ENCODE assay signal across 7 cellular contexts in the genomic region with DNA sequence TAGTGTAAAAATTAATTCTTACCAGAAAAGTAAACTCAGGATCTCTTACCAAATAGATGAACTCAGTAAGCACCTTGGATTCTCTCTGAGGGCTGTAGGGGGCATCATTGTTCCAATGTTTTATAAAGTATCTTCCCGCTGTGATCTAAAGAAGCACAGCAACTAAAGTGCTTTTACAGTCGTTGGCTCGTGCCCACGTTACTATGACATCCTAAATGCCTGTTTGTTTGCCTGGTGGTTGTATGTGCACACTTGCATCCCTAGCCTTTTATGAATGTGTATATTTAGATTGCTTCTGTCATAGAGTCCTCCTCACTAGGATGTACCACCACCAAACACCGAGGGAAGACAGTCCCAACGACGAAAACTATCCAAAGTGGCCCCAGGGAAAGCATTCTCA. TPM values are rescaled to one million over a fixed set of nuclear protein-coding genes. Genes with fewer than 3 reads are reported as not detected.
DNase-seq lines count a peak whose midpoint lies in the region; FAIRE-seq and TF ChIP-seq lines count a peak whose summit lies in the region.

No MANE protein-coding gene starts in this region.

- no peaks in the 10 kb centered on the region for H3K9me1 ChIP-seq in keratinocyte (ENCODE audit: control insufficient read depth, extremely low read depth, insufficient read depth, low read length)

- H3K27ac ChIP-seq in mammary epithelial cell (ENCODE audit: insufficient read depth, low read depth, low read length) = peak overlapping the region; percentile 37
- H3K27ac ChIP-seq in keratinocyte (ENCODE audit: control insufficient read depth, insufficient read depth, low read length) = peak overlapping the region; percentile 51
- no peak overlapping the region for H3K27ac ChIP-seq in thyroid gland

- TF ChIP-seq CTCF in mammary epithelial cell (conservative IDR thresholded peaks at IDR 0.05 in 1 of 2, IDR thresholded peaks at IDR 0.05 in 1 of 2; ENCODE audit: extremely low read depth in 1 of 2, insufficient read depth in 1 of 2, low read depth in 1 of 2, low read length in 2 of 2) (peak; percentile 73 to 75), keratinocyte (optimal IDR thresholded peaks at IDR 0.05 in 1 of 3, IDR thresholded peaks at IDR 0.05 in 1 of 3, conservative IDR thresholded peaks at IDR 0.05 in 1 of 3; ENCODE audit: extremely low read depth in 1 of 3, insufficient read depth in 2 of 3, low read length in 3 of 3) (peak; percentile 38 to 58 (median 53)), thyroid gland (IDR thresholded peaks at IDR 0.05) (peak; percentile 26 to 73 (median 71))

- TF ChIP-seq POLR2A in thyroid gland (IDR thresholded peaks at IDR 0.05) = no peak

- 19% methylated on average over 7 of the region's 7 CpGs for WGBS in mammary epithelial cell (ENCODE audit: low coverage, missing lambda C conversion rate)
- WGBS in thyroid gland, 2 donors = 16 to 32% methylated on average over 7 of the region's 7 CpGs

- dilution Hi-C loops in mammary epithelial cell (cut with HindIII; ENCODE audit: low sequenced_read_pairs) (no loop called here), keratinocyte (cut with MboI; ENCODE audit: extremely low pct_ligation_motif_present, low sequenced_read_pairs) (no loop called here)

- CTCF ChIA-PET in mammary epithelial cell (lab: Charles Lee; ENCODE audit: low non-redundant PET) = no interaction called here

- H4K20me1 ChIP-seq in mammary epithelial cell (ENCODE audit: insufficient read depth, low read length) (no peaks in the 10 kb centered on the region), keratinocyte (ENCODE audit: control insufficient read depth, extremely low read depth, insufficient read depth, low read length) (no peaks in the 10 kb centered on the region)

- no peaks in the 10 kb centered on the region for H3K9me3 ChIP-seq in mammary epithelial cell (replicated peaks; ENCODE audit: insufficient read depth, low read length)
- no peaks in the 10 kb centered on the region for H3K9me3 ChIP-seq in keratinocyte (ENCODE audit: control insufficient read depth, low read depth, low read length)
- H3K9me3 ChIP-seq in thyroid gland = no peaks in the 10 kb centered on the region

- H3K36me3 ChIP-seq in mammary epithelial cell (ENCODE audit: insufficient read depth, low read length) (no peaks in the 10 kb centered on the region), keratinocyte (ENCODE audit: control insufficient read depth in 2 of 2, extremely low read depth in 1 of 2, insufficient read depth in 2 of 2, low read length in 2 of 2) (no peaks in the 10 kb centered on the region), thyroid gland (no peaks in the 10 kb centered on the region)

- H3K4me2 ChIP-seq in mammary epithelial cell (ENCODE audit: insufficient read depth, low read depth, low read length) = no peak overlapping the region
- H3K4me2 ChIP-seq in keratinocyte (ENCODE audit: control insufficient read depth, extremely low read depth, insufficient read depth, low read depth, low read length) = peak overlapping the region; percentile 43

- peaks cover 20% of the 10 kb centered on the region for H3K4me1 ChIP-seq in mammary epithelial cell (ENCODE audit: insufficient read depth, low read length)
- peaks cover 6% of the 10 kb centered on the region for H3K4me1 ChIP-seq in keratinocyte (ENCODE audit: control insufficient read depth, extremely low read depth, insufficient read depth, low read length)
- peaks cover 10% of the 10 kb centered on the region in 2 donors for H3K4me1 ChIP-seq in thyroid gland

- H3K27me3 ChIP-seq in mammary epithelial cell (ENCODE audit: insufficient read depth, low read length) (no peaks in the 10 kb centered on the region), keratinocyte (ENCODE audit: control insufficient read depth, extremely low read depth, insufficient read depth, low read length) (no peaks in the 10 kb centered on the region), thyroid gland (no peaks in the 10 kb centered on the region)

- H3K4me3 ChIP-seq in mammary epithelial cell (replicated peaks in 1 of 3; ENCODE audit: insufficient read depth in 1 of 3, low read depth in 2 of 3, low read length in 3 of 3) (no peak overlapping the region), keratinocyte (ENCODE audit: control insufficient read depth in 2 of 3, extremely low read depth in 1 of 3, insufficient read depth in 2 of 3, low read depth in 1 of 3, low read length in 3 of 3) (no peak overlapping the region), thyroid gland (replicated peaks in 1 of 3) (no peak overlapping the region)

- H3K9ac ChIP-seq in mammary epithelial cell (ENCODE audit: insufficient read depth, low read length) = no peak overlapping the region
- peak overlapping the region; percentile 5 for H3K9ac ChIP-seq in keratinocyte (ENCODE audit: control insufficient read depth, extremely low read depth, insufficient read depth, low read length)

- DNase-seq in G401 (ENCODE audit: low spot score) (peak; percentile 48), HTR-8/SVneo (ENCODE audit: insufficient read length, low spot score) (peak; percentile 26), NCI-H82 (lab: John Stamatoyannopoulos, UW) (peak; percentile 77), mammary epithelial cell (peak; percentile 73), keratinocyte (ENCODE audit: low read depth, low spot score) (no peak), thyroid gland (peak; percentile 56 to 64)
- DNase-seq in stimulated activated CD4-positive, alpha-beta T cell treated with anti-CD3 and anti-CD28 coated beads, Interleukin-12 subunit alpha, Interleukin-12 subunit beta, amount 100 ng/mL, for 4 hours = no peak

- FAIRE-seq in HTR-8/SVneo (lab: Jason Lieb, UNC) = no peak
- peak; percentile 78 for FAIRE-seq in keratinocyte (lab: Jason Lieb, UNC)

- intact Hi-C loops in mammary epithelial cell (cut with micrococcal nuclease) (loop anchor here (1.0 to 5.0 kb wide), 6 partner anchors 67 to 1073 kb away; no protein-coding TSS in a partner anchor), thyroid gland (cut with DNase I) (no loop called here)

- no TSS peak for BruUV-seq in mammary epithelial cell (replicated peaks; lab: Mats Ljungman, UMichigan)

- H2AFZ ChIP-seq in mammary epithelial cell (ENCODE audit: low read depth, low read length) (peak overlapping the region; percentile 9), keratinocyte (ENCODE audit: control insufficient read depth, low read length) (no peak overlapping the region)

- H3K79me2 ChIP-seq in mammary epithelial cell (ENCODE audit: insufficient read depth, low read length) = peaks cover 17% of the 10 kb centered on the region
- H3K79me2 ChIP-seq in keratinocyte (ENCODE audit: control insufficient read depth, insufficient read depth, low read length) = peaks cover 9% of the 10 kb centered on the region

- in situ Hi-C loops in G401 (cut with HindIII; ENCODE audit: low sequenced_read_pairs) = no loop called here
- in situ Hi-C loops in mammary epithelial cell (cut with MboI; ENCODE audit: low sequenced_read_pairs in 2 of 2) = loop anchor here (25.0 kb wide), 3 partner anchors 168 to 1068 kb away; no protein-coding TSS in a partner anchor

RNA-seq across cellular contexts. Expression of gene SLX4IP, which starts 34.5 kb away (rescaled TPM):
- 1.0 and 2.7 TPM in 2 replicates for total RNA-seq in G401 (2014; rRNA removed; shearing (Covaris generic))
- total RNA-seq in mammary epithelial cell (1 to 10 TPM; 6.8 to 10.0 TPM), thyroid gland (1 to 10 TPM; 6.3 to 8.3 (median 7.4) TPM)
- polyA plus RNA-seq in mammary epithelial cell (1.9 TPM), keratinocyte (2.6 to 3.3 TPM (median 3.0 TPM) in 3 replicates)
- polyA minus RNA-seq in mammary epithelial cell (6.3 TPM), keratinocyte (4.4 to 12.9 TPM (median 10.7 TPM) in 3 replicates)
- 2.5 TPM for polyA plus RNA-seq in keratinocyte (2011; ENCODE audit: low read depth)
- polyA plus RNA-seq in keratinocyte (2011; cell fraction: cytosol; rRNA removed) = 1.3 and 2.5 TPM in 2 replicates
- 7.8 and 8.0 TPM in 2 replicates for polyA plus RNA-seq in keratinocyte (2011; cell fraction: nucleus; rRNA removed)
- 2.6 and 2.7 TPM in 2 replicates for polyA plus RNA-seq in keratinocyte (2012; ENCODE audit: low replicate concordance)
- polyA minus RNA-seq in keratinocyte (2011; cell fraction: cytosol; rRNA and poly(A)+ RNA removed) = 5.8 TPM
- polyA minus RNA-seq in keratinocyte (2011; cell fraction: nucleus; rRNA and poly(A)+ RNA removed) = 7.3 and 16.3 TPM in 2 replicates

RNA-seq across cellular contexts. Expression of gene MKKS, which starts 35.6 kb away (rescaled TPM):
- total RNA-seq in G401 (2014; rRNA removed; shearing (Covaris generic)) = 8.8 and 9.2 TPM in 2 replicates
- total RNA-seq in mammary epithelial cell = 10 to 100 TPM; 14.0 to 23.4 TPM
- polyA plus RNA-seq in mammary epithelial cell = 12.5 TPM
- polyA minus RNA-seq in mammary epithelial cell = 6.5 TPM
- 14.8 to 24.8 TPM (median 21.6 TPM) in 3 replicates for polyA plus RNA-seq in keratinocyte
- polyA plus RNA-seq in keratinocyte (2011; ENCODE audit: low read depth) = 3.5 TPM
- polyA plus RNA-seq in keratinocyte (2011; cell fraction: cytosol; rRNA removed) = 15.1 and 34.9 TPM in 2 replicates
- 12.4 and 14.3 TPM in 2 replicates for polyA plus RNA-seq in keratinocyte (2011; cell fraction: nucleus; rRNA removed)
- 10.8 and 10.9 TPM in 2 replicates for polyA plus RNA-seq in keratinocyte (2012; ENCODE audit: low replicate concordance)
- polyA minus RNA-seq in keratinocyte = 2.7 to 20.4 TPM (median 14.3 TPM) in 3 replicates
- polyA minus RNA-seq in keratinocyte (2011; cell fraction: cytosol; rRNA and poly(A)+ RNA removed) = 9.8 TPM
- polyA minus RNA-seq in keratinocyte (2011; cell fraction: nucleus; rRNA and poly(A)+ RNA removed) = 3.3 and 8.0 TPM in 2 replicates
- 10 to 100 TPM; 19.3 to 27.8 (median 24.1) TPM for total RNA-seq in thyroid gland

Comparison
In these comparisons a context has a peak if more than half of its experiments do, and no peak if none do; other contexts are left out.
1. DNase-seq: peak in G401 (single experiment), HTR-8/SVneo (single experiment), NCI-H82 (single experiment), mammary epithelial cell (single experiment) and thyroid gland (2 of 2); none in keratinocyte (single experiment) and stimulated activated CD4-positive, alpha-beta T cell treated with anti-CD3 and anti-CD28 coated beads, Interleukin-12 subunit alpha, Interleukin-12 subunit beta, amount 100 ng/mL, for 4 hours (single experiment).
2. H3K27ac ChIP-seq: peak in mammary epithelial cell (single experiment) and keratinocyte (single experiment); none in thyroid gland (0 of 3).
3. Peak in every context shown above with its lines, with median percentiles within 50 percentile points of each other: CTCF ChIP-seq.